Comparison of ENCODE assay signal across 22 cellular contexts in genomic region chr1:37317870-37318431, GRCh38.
A peak's percentile ranks its signal among the peaks of the same experiment; 100 is the strongest.
DNase-seq lines count a peak whose midpoint lies in the region; ATAC-seq and TF ChIP-seq lines count a peak whose summit lies in the region.
"Had no signal": no experiment of that assay in that cellular context is flagged by ENCODE, and none has a peak within 500 bp of the region (broad histone marks: within the 10 kb centered on the region; RNA-seq: fewer than 3 reads in every experiment).

No MANE protein-coding gene starts in this region.

- H3K27me3 Mint-ChIP-seq in neural progenitor cell (ENCODE audit: insufficient read depth, low read depth) (peaks cover 20% of the 10 kb centered on the region), HFFc6 (ENCODE audit: insufficient read depth) (no peaks in the 10 kb centered on the region; the same call in 1 of the 2 replicates)

- H3K4me3 ChIP-seq in BE2C (ENCODE audit: low read depth, low read length) (peak overlapping the region; percentile 44), IMR-90 (ENCODE audit: insufficient read depth, low read depth, low read length) (no peak overlapping the region), dorsolateral prefrontal cortex (peak overlapping the region in 39 of 59 donors; percentile 2 to 54 (median 31)), neural progenitor cell (no peak overlapping the region)
- H3K4me3 ChIP-seq: cardiac muscle cell had no signal

- no peak overlapping the region for H4K8ac ChIP-seq in IMR-90 (ENCODE audit: low read depth in 2 of 2, low read length in 2 of 2)

- H3K79me2 ChIP-seq in neural progenitor cell (ENCODE audit: low read depth), result no peaks in the 10 kb centered on the region

- H2BK20ac ChIP-seq in IMR-90 (ENCODE audit: low read depth, low read length), result no peak overlapping the region

- CTCF ChIA-PET in IMR-90 (lab: Yijun Ruan, JAX), result interaction anchor here (1.0 kb wide), 1 partner anchor 10 kb away, joined by 3 read pairs; no protein-coding TSS in a partner anchor

- H3K9me3 ChIP-seq in BE2C, result no peaks in the 10 kb centered on the region
- H3K9me3 ChIP-seq in IMR-90 (ENCODE audit: control insufficient read depth, insufficient read depth, low read length), result no peaks in the 10 kb centered on the region
- no peaks in the 10 kb centered on the region for H3K9me3 ChIP-seq in neural progenitor cell (ENCODE audit: low read depth)
- H3K9me3 ChIP-seq: esophagus muscularis mucosa had no signal

- H3K27ac ChIP-seq in IMR-90 (ENCODE audit: insufficient read depth, low read length) (no peak overlapping the region), dorsolateral prefrontal cortex (no peak overlapping the region), neural progenitor cell (no peak overlapping the region)
- H3K27ac ChIP-seq: cardiac muscle cell, esophagus muscularis mucosa, KMS-11 had no signal

- ATAC-seq in IMR-90 (ENCODE audit: low read depth), result no peak; the same call in 1 of the 2 replicates
- no peak for ATAC-seq in GM21737 (IDR thresholded peaks at IDR 0.05; ENCODE audit: unreplicated experiment)
- ATAC-seq in HG03378 (IDR thresholded peaks at IDR 0.05; ENCODE audit: unreplicated experiment), result no peak
- ATAC-seq: activated T-helper 17 cell treated with anti-CD3 and anti-CD28 coated beads, Interleukin-2, amount 50 U/mL, for 72 hours; Right ventricle myocardium inferior; stimulated activated naive CD8-positive, alpha-beta T cell treated with anti-CD3 and anti-CD28 coated beads, Interleukin-15, amount 100 ng/mL, for 72 hours had no signal

- no peak overlapping the region for H2AK9ac ChIP-seq in IMR-90 (replicated peaks; ENCODE audit: low read depth, low read length, poor library complexity)

- in situ Hi-C loops in IMR-90 (cut with MboI; ENCODE audit: low sequenced_read_pairs), result loop anchor here (25.0 kb wide), 1 partner anchor 731 kb away; no protein-coding TSS in a partner anchor

- H3K27me3 ChIP-seq in BE2C (no peaks in the 10 kb centered on the region), IMR-90 (ENCODE audit: control insufficient read depth, insufficient read depth, low read length) (peaks cover 25% of the 10 kb centered on the region), dorsolateral prefrontal cortex (peaks cover 0 to 23% (median 5%) of the 10 kb centered on the region in 45 donors), neural progenitor cell (peaks cover 24% of the 10 kb centered on the region)

- no peak overlapping the region for H3K4me3 Mint-ChIP-seq in neural progenitor cell
- H3K4me3 Mint-ChIP-seq in HFFc6, result no peak overlapping the region
- H3K4me3 Mint-ChIP-seq: activated T-helper 17 cell treated with anti-CD3 and anti-CD28 coated beads, Interleukin-2, amount 50 U/mL, for 72 hours; CD4-positive, alpha-beta memory T cell; immature natural killer cell; stimulated activated naive CD8-positive, alpha-beta T cell treated with anti-CD3 and anti-CD28 coated beads, Interleukin-15, amount 100 ng/mL, for 72 hours had no signal

- TF ChIP-seq RAD21 in IMR-90 (IDR thresholded peaks at IDR 0.05; ENCODE audit: low read length), result no peak

- H3K4me1 ChIP-seq in BE2C (no peaks in the 10 kb centered on the region), IMR-90 (ENCODE audit: control insufficient read depth, insufficient read depth, low read length) (no peaks in the 10 kb centered on the region), neural progenitor cell (peaks cover 25% of the 10 kb centered on the region)

- dilution Hi-C loops in IMR-90 (cut with HindIII; ENCODE audit: low sequenced_read_pairs, unreplicated experiment), result no loop called here

- intact Hi-C loops in IMR-90 (cut with micrococcal nuclease), result no loop called here
- intact Hi-C loops in dorsolateral prefrontal cortex (cut with DNase I), result loop anchor here in 1 of 2 donors (5.0 kb wide), 1 partner anchor 81 kb away; no protein-coding TSS in a partner anchor

- TF ChIP-seq CTCF in BE2C (IDR thresholded peaks at IDR 0.05; ENCODE audit: low read depth, low read length), result no peak
- TF ChIP-seq CTCF in IMR-90 (conservative IDR thresholded peaks at IDR 0.05; ENCODE audit: low read depth, low read length), result no peak
- TF ChIP-seq CTCF in dorsolateral prefrontal cortex (IDR thresholded peaks at IDR 0.05 in 54 of 56, conservative IDR thresholded peaks at IDR 0.05 in 2 of 56; ENCODE audit: low read depth in 1 of 56, partially characterized antibody in 56 of 56), result no peak
- TF ChIP-seq CTCF in neural progenitor cell (IDR thresholded peaks at IDR 0.05), result no peak
- no peak for TF ChIP-seq CTCF in HFFc6 (IDR thresholded peaks at IDR 0.05)

- peak overlapping the region; percentile 54 for H3K27ac Mint-ChIP-seq in neural progenitor cell
- no peak overlapping the region for H3K27ac Mint-ChIP-seq in HFFc6
- H3K27ac Mint-ChIP-seq: activated T-helper 17 cell treated with anti-CD3 and anti-CD28 coated beads, Interleukin-2, amount 50 U/mL, for 72 hours; CD4-positive, alpha-beta memory T cell; nephron; stimulated activated naive CD8-positive, alpha-beta T cell treated with anti-CD3 and anti-CD28 coated beads, Interleukin-15, amount 100 ng/mL, for 72 hours had no signal

- H2BK120ac ChIP-seq in IMR-90 (ENCODE audit: low read depth, low read length), result no peak overlapping the region

- no peak overlapping the region for H3K9ac ChIP-seq in IMR-90 (ENCODE audit: low read depth, low read length)
- H3K9ac ChIP-seq in neural progenitor cell, result no peak overlapping the region
- H3K9ac ChIP-seq: KMS-11 had no signal

- H3K36me3 ChIP-seq in BE2C (no peaks in the 10 kb centered on the region), IMR-90 (ENCODE audit: control insufficient read depth, insufficient read depth, low read length) (no peaks in the 10 kb centered on the region), neural progenitor cell (no peaks in the 10 kb centered on the region)
- H3K36me3 ChIP-seq: cardiac muscle cell, esophagus muscularis mucosa had no signal

- no peak overlapping the region for H3K4ac ChIP-seq in IMR-90 (ENCODE audit: low read depth, low read length)

- H3K23ac ChIP-seq in IMR-90 (ENCODE audit: low read depth, low read length), result no peak overlapping the region

- H3K36me3 Mint-ChIP-seq in neural progenitor cell, result no peaks in the 10 kb centered on the region
- H3K36me3 Mint-ChIP-seq in HFFc6 (ENCODE audit: low read depth), result no peaks in the 10 kb centered on the region
- H3K36me3 Mint-ChIP-seq: CD4-positive, alpha-beta memory T cell; immature natural killer cell had no signal

- no peak overlapping the region for H3K56ac ChIP-seq in IMR-90 (ENCODE audit: extremely low read depth, insufficient read depth, low read length)

- H3K18ac ChIP-seq in IMR-90 (ENCODE audit: low read depth, low read length), result no peak overlapping the region

- DNase-seq in BE2C (no peak), IMR-90 (no peak), dorsolateral prefrontal cortex (peak in 1 of 10 donors; percentile 26), neural progenitor cell (ENCODE audit: low spot score) (no peak), HuH-7.5 (ENCODE audit: low spot score) (no peak), HFFc6 (no peak)
- DNase-seq: ACHN; CD4-positive, alpha-beta memory T cell; immature natural killer cell; mammary epithelial cell; NCI-H1105; stimulated activated CD4-positive, alpha-beta T cell treated with anti-CD3 and anti-CD28 coated beads, Interleukin-15, amount 100 ng/mL, for 24 hours; stimulated activated naive CD8-positive, alpha-beta T cell treated with anti-CD3 and anti-CD28 coated beads, Interleukin-15, amount 100 ng/mL, for 72 hours; T-helper 1 cell had no signal

- no peak overlapping the region for H3K14ac ChIP-seq in IMR-90 (replicated peaks; ENCODE audit: low read depth, low read length)

- H3K9me1 ChIP-seq in IMR-90 (ENCODE audit: insufficient read depth, low read length), result peaks cover 3% of the 10 kb centered on the region; the same call in 1 of the 2 replicates

- POLR2A ChIA-PET in IMR-90 (lab: Charles Lee; ENCODE audit: unreplicated experiment), result no interaction called here

- H3K9me3 Mint-ChIP-seq in neural progenitor cell (no peaks in the 10 kb centered on the region), HFFc6 (no peaks in the 10 kb centered on the region; the same call in 1 of the 2 replicates)
- H3K9me3 Mint-ChIP-seq: activated T-helper 17 cell treated with anti-CD3 and anti-CD28 coated beads, Interleukin-2, amount 50 U/mL, for 72 hours; immature natural killer cell; nephron; stimulated activated naive CD8-positive, alpha-beta T cell treated with anti-CD3 and anti-CD28 coated beads, Interleukin-15, amount 100 ng/mL, for 72 hours had no signal

- H2AK5ac ChIP-seq in IMR-90 (ENCODE audit: low read depth, low read length), result no peak overlapping the region

- H3K79me1 ChIP-seq in IMR-90 (ENCODE audit: low read depth in 1 of 2, low read length in 2 of 2), result no peaks in the 10 kb centered on the region

- peaks cover 28% of the 10 kb centered on the region for H3K4me1 Mint-ChIP-seq in neural progenitor cell
- H3K4me1 Mint-ChIP-seq in HFFc6 (ENCODE audit: low read depth), result no peaks in the 10 kb centered on the region; the same call in 1 of the 2 replicates
- H3K4me1 Mint-ChIP-seq: immature natural killer cell, nephron had no signal

- no peak overlapping the region for H2BK5ac ChIP-seq in IMR-90 (ENCODE audit: low read depth, low read length, poor library complexity, severe bottlenecking)

- peak overlapping the region; percentile 70 for H2AFZ ChIP-seq in IMR-90 (replicated peaks; ENCODE audit: low read length, poor library complexity)
- H2AFZ ChIP-seq in neural progenitor cell (replicated peaks), result no peak overlapping the region

- WGBS in IMR-90 (ENCODE audit: extremely low coverage in 2 of 2, insufficient read length in 1 of 2), 2 experiments, result 2% methylated on average over 15 of the region's 33 CpGs; no CpG with 5 or more reads in 1 of the 2 experiments

- BruUV-seq in IMR-90 (replicated peaks; lab: Mats Ljungman, UMichigan), result no TSS peak

- H4K91ac ChIP-seq in IMR-90 (ENCODE audit: insufficient read depth, low read depth, low read length), result no peak overlapping the region

- H4K20me1 ChIP-seq in IMR-90 (ENCODE audit: insufficient read depth, low read length) (no peaks in the 10 kb centered on the region), neural progenitor cell (ENCODE audit: low read depth) (no peaks in the 10 kb centered on the region)

- H2BK15ac ChIP-seq in IMR-90 (ENCODE audit: low read depth, low read length), result no peak overlapping the region

- no peak overlapping the region for H4K5ac ChIP-seq in IMR-90 (ENCODE audit: low read depth, low read length)

- peaks cover 16% of the 10 kb centered on the region for H3F3A ChIP-seq in neural progenitor cell (ENCODE audit: low read depth)

- no peak for TF ChIP-seq POLR2A in IMR-90 (IDR thresholded peaks at IDR 0.05; ENCODE audit: low read depth, low read length)

- H3K4me2 ChIP-seq in IMR-90 (ENCODE audit: low read depth, low read length), result no peak overlapping the region
- peak overlapping the region; percentile 42 for H3K4me2 ChIP-seq in neural progenitor cell
- H3K4me2 ChIP-seq: KMS-11 had no signal

TF ChIP-seq in IMR-90, 13 proteins besides CTCF, POLR2A, EP300 and RAD21:
- TF ChIP-seq RCOR1 (IDR thresholded peaks at IDR 0.05; ENCODE audit: insufficient replicate concordance, low read length) (no peak), BHLHE40 (IDR thresholded peaks at IDR 0.05; ENCODE audit: low read depth, low read length) (no peak), RFX5 (IDR thresholded peaks at IDR 0.05; ENCODE audit: low read depth, low read length) (no peak)

Comparison
In these comparisons a context has a peak if more than half of its experiments do, and no peak if none do; other contexts are left out.
1. H3K4me3 ChIP-seq: peak in BE2C (single experiment) and dorsolateral prefrontal cortex (39 of 59); none in IMR-90 (single experiment) and neural progenitor cell (single experiment).